Comparison of ENCODE assay signal across 8 cellular contexts in genomic region chr10:130136214-130137076, GRCh38. TPM values are rescaled to one million over a fixed set of nuclear protein-coding genes. Genes with fewer than 3 reads are reported as not detected.
DNase-seq lines count a peak whose midpoint lies in the region; ATAC-seq lines count a peak whose summit lies in the region.

GLRX3 (plus strand) TSS chr10:130136391; CDS start chr10:130136421, 30 bp downstream.

- H3K27ac ChIP-seq in esophagus (ENCODE audit: low read depth in 2 of 2, low read length in 1 of 2) (peak within 1 kb of the TSS; percentile 92 to 94), muscle layer of colon (ENCODE audit: low read depth, low read length) (peak within 1 kb of the TSS; percentile 75)

- H3K9me3 ChIP-seq in esophagus (ENCODE audit: control insufficient read depth in 2 of 2, insufficient read depth in 1 of 2, low read depth in 1 of 2, low read length in 1 of 2): no peaks in the 10 kb centered on the region
- no peaks in the 10 kb centered on the region for H3K9me3 ChIP-seq in muscle layer of colon (ENCODE audit: low read length)

- H3K27me3 Mint-ChIP-seq in activated T-cell treated with anti-CD3 and anti-CD28 coated beads, Interleukin-2, amount 50 U/mL, for 4 hours (ENCODE audit: low read depth): peaks cover 6% of the 10 kb centered on the region

- peak; percentile 92 for DNase-seq in D341Med (ENCODE audit: low spot score)
- DNase-seq in HUDEP-2 (lab: John Stamatoyannopoulos, UW; ENCODE audit: unreplicated experiment in 76 of 76): peak in 72 of 76 experiments; percentile 8 to 86 (median 70)
- peak; percentile 23 for DNase-seq in OCI-M2 (lab: John Stamatoyannopoulos, UW; ENCODE audit: unreplicated experiment)
- DNase-seq in activated T-cell treated with anti-CD3 and anti-CD28 coated beads, Interleukin-2, amount 50 U/mL, for 4 hours: peak; percentile 89
- peak; percentile 79 for DNase-seq in stimulated activated CD8-positive, alpha-beta memory T cell treated with anti-CD3 and anti-CD28 coated beads, Interleukin-7, amount 100 ng/mL, for 24 hours (ENCODE audit: low read depth)

- H3K9me3 Mint-ChIP-seq in activated T-cell treated with anti-CD3 and anti-CD28 coated beads, Interleukin-2, amount 50 U/mL, for 4 hours: no peaks in the 10 kb centered on the region

- WGBS in esophagus, 2 donors: 0 to 1% methylated on average over 76 to 98 of the region's 98 CpGs

- H3K27me3 ChIP-seq in esophagus (ENCODE audit: control insufficient read depth in 1 of 2, insufficient read depth in 2 of 2, low read length in 2 of 2) (no peaks in the 10 kb centered on the region), muscle layer of colon (ENCODE audit: control insufficient read depth in 1 of 2, insufficient read depth in 2 of 2, low read length in 2 of 2) (no peaks in the 10 kb centered on the region)

- peaks cover 41% of the 10 kb centered on the region for H3K4me1 Mint-ChIP-seq in activated T-cell treated with anti-CD3 and anti-CD28 coated beads, Interleukin-2, amount 50 U/mL, for 4 hours (ENCODE audit: low read depth)

- peak within 1 kb of the TSS; percentile 96 to 99 for H3K4me3 ChIP-seq in esophagus (ENCODE audit: low read depth in 1 of 2, low read length in 2 of 2)
- peak within 1 kb of the TSS; percentile 59 to 92 for H3K4me3 ChIP-seq in muscle layer of colon (ENCODE audit: low read depth in 1 of 2, low read length in 2 of 2)

- H3K36me3 ChIP-seq in esophagus (ENCODE audit: control insufficient read depth in 2 of 2, insufficient read depth in 2 of 2, low read length in 1 of 2) (no peaks in the 10 kb centered on the region), muscle layer of colon (ENCODE audit: insufficient read depth, low read length) (no peaks in the 10 kb centered on the region)

- peak; percentile 74 for ATAC-seq in GM21360 (IDR thresholded peaks at IDR 0.05; ENCODE audit: unreplicated experiment)
- ATAC-seq in activated T-cell treated with anti-CD3 and anti-CD28 coated beads, Interleukin-2, amount 50 U/mL, for 4 hours: peak; percentile 88

- H3K4me1 ChIP-seq in esophagus (ENCODE audit: control insufficient read depth in 2 of 2, insufficient read depth in 2 of 2, low read length in 1 of 2) (peaks cover 15 to 18% of the 10 kb centered on the region in 2 donors), muscle layer of colon (ENCODE audit: insufficient read depth, low read length) (peaks cover 29% of the 10 kb centered on the region)

- H3K9ac ChIP-seq in muscle layer of colon (ENCODE audit: low read length): peak within 1 kb of the TSS; percentile 82

- peak within 1 kb of the TSS; percentile 90 for H3K4me3 Mint-ChIP-seq in activated T-cell treated with anti-CD3 and anti-CD28 coated beads, Interleukin-2, amount 50 U/mL, for 4 hours

- peaks cover 10% of the 10 kb centered on the region for H3K36me3 Mint-ChIP-seq in activated T-cell treated with anti-CD3 and anti-CD28 coated beads, Interleukin-2, amount 50 U/mL, for 4 hours (ENCODE audit: insufficient read depth)

RNA-seq across cellular contexts. Expression of gene GLRX3, which starts in this region (rescaled TPM):
- 100 to 1,000 TPM; 170 to 178 (median 172) TPM for total RNA-seq in activated T-cell treated with anti-CD3 and anti-CD28 coated beads, Interleukin-2, amount 50 U/mL, for 4 hours
- 10 to 100 TPM; 41.8 to 80.3 TPM for polyA plus RNA-seq in esophagus

Comparison
In these comparisons a context has a peak if more than half of its experiments do, and no peak if none do; other contexts are left out.
1. Peak in every context shown above with its lines: DNase-seq, ATAC-seq, H3K4me3 ChIP-seq and H3K27ac ChIP-seq.
2. DNase-seq: peak in every context shown above with its lines; median percentile 92 in D341Med; 89 in activated T-cell treated with anti-CD3 and anti-CD28 coated beads, Interleukin-2, amount 50 U/mL, for 4 hours; 79 in stimulated activated CD8-positive, alpha-beta memory T cell treated with anti-CD3 and anti-CD28 coated beads, Interleukin-7, amount 100 ng/mL, for 24 hours; 70 in HUDEP-2; 23 in OCI-M2.